In the genomic region with DNA sequence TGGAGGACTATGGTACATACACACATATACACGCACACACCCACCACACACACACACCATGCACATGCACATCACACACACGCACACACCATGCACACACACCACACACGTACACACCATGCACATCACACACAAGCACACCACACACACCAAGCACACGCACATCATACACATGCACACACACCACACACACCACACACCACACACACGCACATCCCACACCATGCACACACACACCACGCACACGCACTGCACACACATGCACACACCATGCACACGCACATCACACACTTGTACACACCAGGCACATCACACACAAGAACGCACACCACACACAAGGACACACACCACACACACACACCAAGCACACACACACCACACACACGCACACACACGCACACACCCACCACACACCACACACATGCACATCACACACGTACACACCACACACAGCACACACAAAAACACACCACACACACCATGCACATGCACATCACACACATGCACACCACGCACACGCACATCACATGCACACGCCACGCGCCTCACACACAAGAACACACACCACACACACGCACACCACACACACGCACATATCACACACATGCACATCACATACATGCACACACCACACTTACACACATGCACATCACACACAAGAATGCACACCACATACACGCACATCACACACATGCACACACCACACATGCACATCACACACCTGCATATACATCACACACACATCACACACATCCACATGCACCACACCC, we compare ENCODE assay signal across 1 cellular context.
A peak's percentile ranks its signal among the peaks of the same experiment; 100 is the strongest.
TF ChIP-seq lines count a peak whose summit lies in the region.

No MANE protein-coding gene starts in this region.

TF ChIP-seq in GM12878, 131 proteins besides CTCF, POLR2A, EP300 and RAD21:
- TF ChIP-seq, protein P1, sequence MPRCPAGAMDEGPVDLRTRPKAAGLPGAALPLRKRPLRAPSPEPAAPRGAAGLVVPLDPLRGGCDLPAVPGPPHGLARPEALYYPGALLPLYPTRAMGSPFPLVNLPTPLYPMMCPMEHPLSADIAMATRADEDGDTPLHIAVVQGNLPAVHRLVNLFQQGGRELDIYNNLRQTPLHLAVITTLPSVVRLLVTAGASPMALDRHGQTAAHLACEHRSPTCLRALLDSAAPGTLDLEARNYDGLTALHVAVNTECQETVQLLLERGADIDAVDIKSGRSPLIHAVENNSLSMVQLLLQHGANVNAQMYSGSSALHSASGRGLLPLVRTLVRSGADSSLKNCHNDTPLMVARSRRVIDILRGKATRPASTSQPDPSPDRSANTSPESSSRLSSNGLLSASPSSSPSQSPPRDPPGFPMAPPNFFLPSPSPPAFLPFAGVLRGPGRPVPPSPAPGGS (IDR thresholded peaks at IDR 0.05; ENCODE audit: borderline replicate concordance, insufficient read depth, low read depth, low read length, poor library complexity, severe bottlenecking) = peak; percentile 70
- TF ChIP-seq ZNF24 (IDR thresholded peaks at IDR 0.05) = no peak
- TF ChIP-seq, protein P2, sequence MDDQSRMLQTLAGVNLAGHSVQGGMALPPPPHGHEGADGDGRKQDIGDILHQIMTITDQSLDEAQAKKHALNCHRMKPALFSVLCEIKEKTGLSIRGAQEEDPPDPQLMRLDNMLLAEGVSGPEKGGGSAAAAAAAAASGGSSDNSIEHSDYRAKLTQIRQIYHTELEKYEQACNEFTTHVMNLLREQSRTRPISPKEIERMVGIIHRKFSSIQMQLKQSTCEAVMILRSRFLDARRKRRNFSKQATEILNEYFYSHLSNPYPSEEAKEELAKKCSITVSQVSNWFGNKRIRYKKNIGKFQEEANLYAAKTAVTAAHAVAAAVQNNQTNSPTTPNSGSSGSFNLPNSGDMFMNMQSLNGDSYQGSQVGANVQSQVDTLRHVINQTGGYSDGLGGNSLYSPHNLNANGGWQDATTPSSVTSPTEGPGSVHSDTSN (IDR thresholded peaks at IDR 0.05; ENCODE audit: insufficient replicate concordance, low read depth, low read length) = peak; percentile 20
- TF ChIP-seq NR2C2 (IDR thresholded peaks at IDR 0.05; ENCODE audit: borderline replicate concordance, control insufficient read depth, insufficient read length, low read depth) = peak; percentile 34
